ENCODE assay signal across 29 cellular contexts in the genomic region with DNA sequence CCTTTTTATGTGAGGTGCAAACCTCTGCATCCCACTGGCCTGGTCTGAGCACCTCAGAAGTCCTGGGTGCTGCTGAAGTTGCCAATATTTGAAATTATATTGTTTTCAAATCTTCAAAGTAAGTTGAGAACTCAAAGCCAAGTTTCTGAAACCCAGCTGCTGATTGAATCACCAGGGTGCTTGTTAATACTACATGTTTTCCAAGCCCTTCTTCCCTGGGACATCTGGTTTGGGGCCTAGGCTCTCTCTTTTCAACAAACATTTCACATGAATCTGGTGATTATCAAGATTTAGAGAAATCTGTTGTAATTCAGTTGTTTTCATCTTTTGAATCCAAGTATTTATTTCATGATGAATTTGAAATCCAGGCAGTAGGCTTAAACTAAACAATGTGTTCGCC. TPM values are rescaled to one million over a fixed set of nuclear protein-coding genes. Genes with fewer than 3 reads are reported as not detected.
A peak's percentile ranks its signal among the peaks of the same experiment; 100 is the strongest.
DNase-seq lines count a peak whose midpoint lies in the region; ATAC-seq, FAIRE-seq and TF ChIP-seq lines count a peak whose summit lies in the region.
"Had no signal": no experiment of that assay in that cellular context is flagged by ENCODE, and none has a peak within 500 bp of the region (broad histone marks: within the 10 kb centered on the region; RNA-seq: fewer than 3 reads in every experiment).

No MANE protein-coding gene starts in this region.

- ATAC-seq in A549: no peak
- ATAC-seq: activated CD4-positive, CD25-positive, alpha-beta regulatory T cell treated with anti-CD3 and anti-CD28 coated beads, Interleukin-2, amount 50 U/mL, for 24 hours; activated CD8-positive, alpha-beta T cell treated with anti-CD3 and anti-CD28 coated beads, Interleukin-2, amount 10 ng/mL, durations not matched to agents 7 days and 5 days; CD8-positive, alpha-beta T cell; stimulated activated naive CD8-positive, alpha-beta T cell treated with anti-CD3 and anti-CD28 coated beads, Interleukin-15, amount 100 ng/mL, for 72 hours had no signal

- no peaks in the 10 kb centered on the region for H3K36me3 ChIP-seq in esophagus squamous epithelium
- H3K36me3 ChIP-seq in prostate gland: no peaks in the 10 kb centered on the region
- H3K36me3 ChIP-seq: adrenal gland, cardiac muscle cell, neutrophil had no signal

- peaks cover 73% of the 10 kb centered on the region for H3K4me1 ChIP-seq in A549
- H3K4me1 ChIP-seq in esophagus squamous epithelium: peaks cover 0 to 21% (median 7%) of the 10 kb centered on the region in 3 donors
- peaks cover 39% of the 10 kb centered on the region for H3K4me1 ChIP-seq in prostate gland (replicated peaks)

- TF ChIP-seq POLR2A in A549 (IDR thresholded peaks at IDR 0.05; ENCODE audit: low read length) (no peak), esophagus squamous epithelium (IDR thresholded peaks at IDR 0.05) (no peak), prostate gland (IDR thresholded peaks at IDR 0.05) (no peak)

- no peak for TF ChIP-seq RAD21 in A549 (conservative IDR thresholded peaks at IDR 0.05 in 1 of 2, IDR thresholded peaks at IDR 0.05 in 1 of 2)

- CTCF ChIA-PET in A549 (lab: Yijun Ruan, JAX): interaction anchor here (1.1 to 10.2 kb wide), 22 partner anchors 9 to 417 kb away, joined by 3 to 146 read pairs (median 16); partner anchors contain the start of gene MLPH

- no peak overlapping the region for H3K4me3 ChIP-seq in A549
- H3K4me3 ChIP-seq in esophagus squamous epithelium: no peak overlapping the region
- H3K4me3 ChIP-seq in prostate gland: no peak overlapping the region
- H3K4me3 ChIP-seq: adrenal gland, cardiac muscle cell had no signal

- TF ChIP-seq CTCF in A549 (IDR thresholded peaks at IDR 0.05) (no peak), esophagus squamous epithelium (IDR thresholded peaks at IDR 0.05) (no peak), prostate gland (IDR thresholded peaks at IDR 0.05) (no peak)

- WGBS in A549 (ENCODE audit: missing lambda C conversion rate): 96% methylated on average over 1 of the region's 1 CpG
- WGBS in esophagus squamous epithelium, 2 donors: 89 to 90% methylated on average over 1 of the region's 1 CpG
- 79% methylated on average over 1 of the region's 1 CpG for WGBS in prostate gland

- H3K27ac ChIP-seq in A549: peak overlapping the region; percentile 97 to 98
- peak overlapping the region in 3 of 4 donors; percentile 38 to 76 (median 68) for H3K27ac ChIP-seq in esophagus squamous epithelium
- peak overlapping the region; percentile 71 to 98 for H3K27ac ChIP-seq in prostate gland
- H3K27ac ChIP-seq: adrenal gland, cardiac muscle cell, neutrophil had no signal

- H3K9me3 ChIP-seq in A549: no peaks in the 10 kb centered on the region
- H3K9me3 ChIP-seq in esophagus squamous epithelium: no peaks in the 10 kb centered on the region
- H3K9me3 ChIP-seq in prostate gland: no peaks in the 10 kb centered on the region
- H3K9me3 ChIP-seq: adrenal gland, neutrophil had no signal

- no peak for DNase-seq in A549 (ENCODE audit: low read depth in 1 of 2, low spot score in 1 of 2)
- peak; percentile 48 for DNase-seq in GM04504 (ENCODE audit: low read depth)
- DNase-seq in esophagus squamous epithelium (lab: John Stamatoyannopoulos, UW): no peak
- no peak for DNase-seq in prostate gland (ENCODE audit: low spot score)
- no peak for DNase-seq in stimulated activated CD4-positive, alpha-beta T cell treated with anti-CD3 and anti-CD28 coated beads, Interleukin-4, amount 100 ng/mL, for 1 hour
- DNase-seq in A172 (ENCODE audit: low spot score): no peak
- no peak for DNase-seq in kidney tubule cell (ENCODE audit: low spot score)
- DNase-seq in NCI-H2227 treated with DMSO at 0.1 percent for 48 hours (lab: John Stamatoyannopoulos, UW): no peak
- DNase-seq: activated CD8-positive, alpha-beta T cell treated with anti-CD3 and anti-CD28 coated beads, Interleukin-2, amount 10 ng/mL, durations not matched to agents 7 days and 5 days; activated T-cell treated with anti-CD3 and anti-CD28 coated beads, Interleukin-2, amount 50 U/mL, for 1 hour; adrenal gland; CD8-positive, alpha-beta T cell; dermis blood vessel endothelial cell; islet precursor cell; NCI-H1436; NCI-H2171 treated with DMSO at 0.1 percent for 48 hours; NCI-H69; stimulated activated CD4-positive, alpha-beta T cell treated with anti-CD3 and anti-CD28 coated beads, Interleukin-12 subunit alpha, Interleukin-12 subunit beta, amount 100 ng/mL, for 4 hours; stimulated activated naive CD8-positive, alpha-beta T cell treated with anti-CD3 and anti-CD28 coated beads, Interleukin-15, amount 100 ng/mL, for 72 hours; SW 1271 had no signal

- FAIRE-seq in A549 (lab: Jason Lieb, UNC): no peak
- FAIRE-seq: frontal cortex, GM18507, H54 had no signal

- intact Hi-C loops in esophagus squamous epithelium (cut with DNase I) (loop anchor here (2.0 kb wide), 1 partner anchor 61 kb away; no protein-coding TSS in a partner anchor), prostate gland (cut with DNase I) (loop anchor here (5.0 to 10.0 kb wide), 2 partner anchors 153 to 236 kb away; no protein-coding TSS in a partner anchor)

- H3K4me2 ChIP-seq in A549: no peak overlapping the region

- POLR2A ChIA-PET in A549 (lab: Yijun Ruan, JAX): interaction anchor here (4.2 kb wide), 1 partner anchor 10 kb away, joined by 19 read pairs; no protein-coding TSS in a partner anchor

- H3K27me3 ChIP-seq in esophagus squamous epithelium (no peaks in the 10 kb centered on the region), prostate gland (replicated peaks; ENCODE audit: insufficient read depth) (no peaks in the 10 kb centered on the region)
- H3K27me3 ChIP-seq: adrenal gland, cardiac muscle cell had no signal

- no peak for TF ChIP-seq EP300 in A549 (IDR thresholded peaks at IDR 0.05)

TF ChIP-seq in A549, 52 proteins besides CTCF, POLR2A, EP300 and RAD21:
- TF ChIP-seq CHD4 (IDR thresholded peaks at IDR 0.05; ENCODE audit: borderline replicate concordance): no peak
- no peak for TF ChIP-seq ZFP36 (IDR thresholded peaks at IDR 0.05; ENCODE audit: borderline replicate concordance, partially characterized antibody)
- TF ChIP-seq EHF (CRISPR knock-in tag; IDR thresholded peaks at IDR 0.05): no peak

RNA-seq across cellular contexts. Expression of gene MLPH, which starts 24.4 kb away (rescaled TPM):
- 350 and 419 TPM in 2 replicates for polyA plus RNA-seq in A549 (2011; rRNA removed)
- polyA plus RNA-seq in A549 (2012; cell fraction: cytosol; rRNA removed): 231 and 238 TPM in 2 replicates
- 1,019 and 1,045 TPM in 2 replicates for polyA plus RNA-seq in A549 (2012; cell fraction: nucleus; rRNA removed)
- polyA plus RNA-seq in A549 (2017; fragmentation: RNase III; extraction: RNeasy Plus Mini Kit Qiagen cat#74134 plus additional on column Dnase treatment): 184 to 219 TPM (median 218 TPM) in 3 replicates
- 288 and 355 TPM in 2 replicates for polyA minus RNA-seq in A549 (2011; rRNA and poly(A)+ RNA removed)
- 10 to 100 TPM in 2 of 4 donors, 1 to 10 TPM in 2; 1.8 to 10.5 (median 7.6) TPM for total RNA-seq in esophagus squamous epithelium
- 100 to 1,000 TPM; 371 to 393 TPM for total RNA-seq in prostate gland
- 12.9 and 17.7 TPM in 2 replicates for total RNA-seq in A172 (2014; rRNA removed; shearing (Covaris generic))
- total RNA-seq: activated CD8-positive, alpha-beta T cell treated with anti-CD3 and anti-CD28 coated beads, Interleukin-2, amount 10 ng/mL, durations not matched to agents 7 days and 5 days; CD8-positive, alpha-beta T cell had no signal
- polyA plus RNA-seq: IgD-negative memory B cell had no signal

RNA-seq across cellular contexts. Expression of gene PRLH, which starts 55.0 kb away (rescaled TPM):
- polyA plus RNA-seq in A549 (2011; rRNA removed): not detected in 2 replicates
- not detected in 2 replicates for polyA plus RNA-seq in A549 (2012; cell fraction: cytosol; rRNA removed)
- polyA plus RNA-seq in A549 (2012; cell fraction: nucleus; rRNA removed): not detected in 2 replicates
- polyA plus RNA-seq in A549 (2017; fragmentation: RNase III; extraction: RNeasy Plus Mini Kit Qiagen cat#74134 plus additional on column Dnase treatment): not detected in 3 replicates
- polyA minus RNA-seq in A549 (2011; rRNA and poly(A)+ RNA removed): not detected in 2 replicates
- total RNA-seq in esophagus squamous epithelium: not detected
- total RNA-seq in prostate gland: not detected
- not detected in 2 replicates for total RNA-seq in A172 (2014; rRNA removed; shearing (Covaris generic))
- total RNA-seq: activated CD8-positive, alpha-beta T cell treated with anti-CD3 and anti-CD28 coated beads, Interleukin-2, amount 10 ng/mL, durations not matched to agents 7 days and 5 days; adrenal gland; cardiac muscle cell; CD8-positive, alpha-beta T cell; dermis blood vessel endothelial cell; frontal cortex; lung microvascular endothelial cell; M059J had no signal
- polyA plus RNA-seq: adrenal gland, cardiac muscle cell, IgD-negative memory B cell had no signal

Comparison
In these comparisons a context has a peak if more than half of its experiments do, and no peak if none do; other contexts are left out.
1. RNA of gene MLPH, which starts 24.4 kb away (total RNA-seq): 371 to 393 TPM in prostate gland; 12.9 to 17.7 TPM in A172 and 1.8 to 10.5 TPM in esophagus squamous epithelium; every median in the first group is over 10 times any median in the second.
2. Peak in every context shown above with its lines, with median percentiles within 50 percentile points of each other: H3K27ac ChIP-seq.